In the genomic region with DNA sequence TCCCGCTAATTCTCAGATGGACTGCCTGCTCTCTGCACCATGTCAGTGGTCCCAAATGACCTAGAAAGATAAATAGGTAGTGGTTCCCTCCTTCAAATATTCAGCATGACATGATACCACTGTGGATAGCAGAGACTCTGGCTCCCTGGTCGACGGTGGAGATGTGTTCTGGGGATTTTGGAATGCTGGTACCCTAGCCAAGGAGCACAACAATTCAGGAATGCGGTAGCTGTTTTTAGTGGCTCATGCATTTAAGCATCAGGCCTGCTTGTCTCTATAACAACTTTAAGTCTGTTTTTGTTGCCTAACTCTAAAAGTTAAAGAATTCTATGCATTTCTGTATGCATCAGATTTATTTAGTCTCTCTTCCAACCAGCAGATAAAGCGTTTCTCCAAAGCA, we compare ENCODE assay signal across 16 cellular contexts.
DNase-seq lines count a peak whose midpoint lies in the region; ATAC-seq and TF ChIP-seq lines count a peak whose summit lies in the region.
"Had no signal": no experiment of that assay in that cellular context is flagged by ENCODE, and none has a peak within 500 bp of the region (broad histone marks: within the 10 kb centered on the region; RNA-seq: fewer than 3 reads in every experiment).

No MANE protein-coding gene starts in this region.

- H3K27ac ChIP-seq in thyroid gland: peak overlapping the region; percentile 30 to 48 (median 38)
- H3K27ac ChIP-seq in PC-3 (ENCODE audit: low read length): no peak overlapping the region
- H3K27ac ChIP-seq: 22Rv1, BLaER1, HL-60 had no signal

- peak; percentile 16 for DNase-seq in EH (ENCODE audit: low read depth)
- DNase-seq in astrocyte of the hippocampus (ENCODE audit: low read depth, low spot score): peak; percentile 44
- peak; percentile 9 for DNase-seq in fibroblast of pulmonary artery (ENCODE audit: low read depth)
- DNase-seq in thyroid gland: no peak
- no peak for DNase-seq in PC-3
- no peak for DNase-seq in AG20443 (ENCODE audit: low spot score)
- DNase-seq: AML-193; Caco-2; CD8-positive, alpha-beta memory T cell; DND-41 had no signal

- H4K20me1 ChIP-seq in PC-3 (ENCODE audit: low read length): no peaks in the 10 kb centered on the region
- H4K20me1 ChIP-seq: BLaER1 had no signal

- H3K9ac ChIP-seq in PC-3 (ENCODE audit: low read length): no peak overlapping the region
- H3K9ac ChIP-seq: BLaER1 had no signal

- TF ChIP-seq POLR2A in thyroid gland (IDR thresholded peaks at IDR 0.05): no peak

- H3K79me2 ChIP-seq in PC-3 (ENCODE audit: low read length): no peaks in the 10 kb centered on the region

- intact Hi-C loops in thyroid gland (cut with DNase I): no loop called here
- intact Hi-C loops in PC-3 (cut with micrococcal nuclease): no loop called here

- TF ChIP-seq CTCF in fibroblast of pulmonary artery (IDR thresholded peaks at IDR 0.05; ENCODE audit: low read length, missing control alignments) (no peak), thyroid gland (IDR thresholded peaks at IDR 0.05) (no peak), PC-3 (conservative IDR thresholded peaks at IDR 0.05; ENCODE audit: low read depth, low read length) (no peak)

- H3K27me3 ChIP-seq in thyroid gland: no peaks in the 10 kb centered on the region
- no peaks in the 10 kb centered on the region for H3K27me3 ChIP-seq in PC-3 (ENCODE audit: low read length)
- H3K27me3 ChIP-seq: BLaER1 had no signal

- H3K4me3 ChIP-seq in fibroblast of pulmonary artery (replicated peaks; ENCODE audit: low read depth, low read length): no peak overlapping the region
- H3K4me3 ChIP-seq in thyroid gland (replicated peaks in 1 of 3): no peak overlapping the region
- H3K4me3 ChIP-seq in PC-3 (ENCODE audit: low read length): no peak overlapping the region
- H3K4me3 ChIP-seq: BLaER1 had no signal

- H3K4me2 ChIP-seq in PC-3 (ENCODE audit: low read length): no peak overlapping the region
- H3K4me2 ChIP-seq: BLaER1 had no signal

- POLR2A ChIA-PET in PC-3 (lab: Charles Lee; ENCODE audit: unreplicated experiment): interaction anchor here (0.5 kb wide), 1 partner anchor 139 kb away, joined by 4 read pairs; no protein-coding TSS in a partner anchor

- BruUV-seq in PC-3 (replicated peaks; lab: Mats Ljungman, UMichigan): no TSS peak

- ATAC-seq in PC-3: no peak
- ATAC-seq in GM21576 (IDR thresholded peaks at IDR 0.05; ENCODE audit: unreplicated experiment): no peak
- ATAC-seq in GM18870 (IDR thresholded peaks at IDR 0.05; ENCODE audit: unreplicated experiment): no peak
- ATAC-seq: HCT116 had no signal

- CTCF ChIA-PET in PC-3 (lab: Charles Lee): no interaction called here

- H3K9me3 ChIP-seq in thyroid gland (no peaks in the 10 kb centered on the region), PC-3 (ENCODE audit: low read length) (no peaks in the 10 kb centered on the region)
- H3K9me3 ChIP-seq: BLaER1, Caco-2 had no signal

- H3K4me1 ChIP-seq in thyroid gland (peaks cover 17 to 37% of the 10 kb centered on the region in 2 donors), PC-3 (ENCODE audit: insufficient read depth, low read length) (peaks cover 21% of the 10 kb centered on the region)
- H3K4me1 ChIP-seq: BLaER1, Caco-2 had no signal

- H3K36me3 ChIP-seq in thyroid gland: no peaks in the 10 kb centered on the region
- no peaks in the 10 kb centered on the region for H3K36me3 ChIP-seq in PC-3 (ENCODE audit: low read depth, low read length)
- H3K36me3 ChIP-seq: BLaER1 had no signal

- 69 to 82% methylated on average over 5 of the region's 5 CpGs for WGBS in thyroid gland, 2 donors

- H2AFZ ChIP-seq in PC-3 (ENCODE audit: low read length): no peak overlapping the region

- H3F3A ChIP-seq in PC-3 (ENCODE audit: low read length, unreplicated experiment): peaks cover 4% of the 10 kb centered on the region

- H3K9me2 ChIP-seq in PC-3 (replicated peaks; ENCODE audit: low read length): no peaks in the 10 kb centered on the region

Comparison
In these comparisons a context has a peak if more than half of its experiments do, and no peak if none do; other contexts are left out.
1. DNase-seq: peak in EH (single experiment), astrocyte of the hippocampus (single experiment) and fibroblast of pulmonary artery (single experiment); none in thyroid gland (0 of 2), PC-3 (single experiment) and AG20443 (single experiment).